In the genomic region with DNA sequence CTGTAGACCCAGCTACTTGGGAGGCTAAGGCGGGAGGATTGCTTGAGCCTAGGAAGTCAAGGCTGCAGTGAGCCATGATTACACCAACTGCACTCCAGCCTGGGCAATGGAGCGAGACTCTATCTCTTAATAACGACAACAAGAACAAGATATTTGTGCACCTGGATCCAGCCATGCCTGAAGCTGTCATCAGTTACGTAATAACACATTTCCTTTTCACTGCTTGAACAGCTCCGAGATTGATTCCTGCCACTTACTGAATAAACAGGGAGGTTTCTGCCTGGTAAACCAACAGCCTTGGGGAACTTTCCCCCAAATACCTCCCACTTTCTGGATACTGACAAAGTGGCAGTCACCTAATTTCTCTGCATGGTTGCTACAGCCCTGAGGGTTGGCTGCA, we compare ENCODE assay signal across 15 cellular contexts. TPM values are rescaled to one million over a fixed set of nuclear protein-coding genes. Genes with fewer than 3 reads are reported as not detected.
A peak's percentile ranks its signal among the peaks of the same experiment; 100 is the strongest.
DNase-seq lines count a peak whose midpoint lies in the region; TF ChIP-seq lines count a peak whose summit lies in the region.
"Had no signal": no experiment of that assay in that cellular context is flagged by ENCODE, and none has a peak within 500 bp of the region (broad histone marks: within the 10 kb centered on the region; RNA-seq: fewer than 3 reads in every experiment).

No MANE protein-coding gene starts in this region.

- H3K4me1 Mint-ChIP-seq in glutamatergic neuron (ENCODE audit: low read depth, unreplicated experiment): no peaks in the 10 kb centered on the region
- H3K4me1 Mint-ChIP-seq in activated CD4-positive, alpha-beta T cell treated with anti-CD3 and anti-CD28 coated beads, Interleukin-2, amount 10 ng/mL, durations not matched to agents 24 days and 14 days: peaks cover 5% of the 10 kb centered on the region

- intact Hi-C loops in activated CD4-positive, alpha-beta T cell treated with anti-CD3 and anti-CD28 coated beads, Interleukin-2, amount 10 ng/mL, durations not matched to agents 24 days and 14 days (cut with micrococcal nuclease): no loop called here

- H3K36me3 Mint-ChIP-seq in glutamatergic neuron (ENCODE audit: unreplicated experiment): peaks cover 4% of the 10 kb centered on the region
- no peaks in the 10 kb centered on the region for H3K36me3 Mint-ChIP-seq in activated CD4-positive, alpha-beta T cell treated with anti-CD3 and anti-CD28 coated beads, Interleukin-2, amount 10 ng/mL, durations not matched to agents 24 days and 14 days (ENCODE audit: low read depth)
- H3K36me3 Mint-ChIP-seq: activated naive CD4-positive, alpha-beta T cell treated with anti-CD3 and anti-CD28 coated beads, Interleukin-2, amount 10 ng/mL, durations not matched to agents 7 days and 5 days had no signal

- H3K27ac ChIP-seq in skeletal muscle tissue (ENCODE audit: low read depth, low read length): peak overlapping the region; percentile 68
- H3K27ac ChIP-seq: SK-N-MC had no signal

- 0 out of 2 replicates have a peak, but pooled peaks have one; percentile 34 for TF ChIP-seq POLR2A in Raji (IDR thresholded peaks at IDR 0.05; ENCODE audit: insufficient read depth, low read depth, low read length)

- H3K4me3 ChIP-seq in GM12865 (ENCODE audit: low read depth, low read length) (no peak overlapping the region), skeletal muscle tissue (ENCODE audit: low read length in 3 of 3) (no peak overlapping the region)
- H3K4me3 ChIP-seq: SK-N-MC, testis had no signal

- H3K27me3 ChIP-seq in skeletal muscle tissue (ENCODE audit: control insufficient read depth in 3 of 3, insufficient read depth in 3 of 3, low read length in 3 of 3): no peaks in the 10 kb centered on the region
- H3K27me3 ChIP-seq: BE2C, testis had no signal

- DNase-seq in GM12865 (ENCODE audit: low read depth): peak; percentile 66
- no peak for DNase-seq in glutamatergic neuron
- DNase-seq in NCI-H2029 treated with DMSO at 0.1 percent for 48 hours (lab: John Stamatoyannopoulos, UW): no peak
- DNase-seq in C1 segment of cervical spinal cord (lab: John Stamatoyannopoulos, UW): no peak
- no peak for DNase-seq in activated CD4-positive, alpha-beta T cell treated with anti-CD3 and anti-CD28 coated beads, Interleukin-2, amount 10 ng/mL, durations not matched to agents 24 days and 14 days
- DNase-seq in activated CD8-positive, alpha-beta memory T cell treated with anti-CD3 and anti-CD28 coated beads for 24 hours: no peak
- DNase-seq: activated naive CD4-positive, alpha-beta T cell treated with anti-CD3 and anti-CD28 coated beads, Interleukin-2, amount 10 ng/mL, durations not matched to agents 7 days and 5 days; caudate nucleus; DND-41; NCI-H2171 treated with DMSO at 0.1 percent for 48 hours had no signal

- H3K4me1 ChIP-seq in skeletal muscle tissue (ENCODE audit: control insufficient read depth in 3 of 3, insufficient read depth in 3 of 3, low read length in 3 of 3): peaks cover 37 to 41% (median 41%) of the 10 kb centered on the region in 3 donors
- H3K4me1 ChIP-seq: BE2C had no signal

- H3K27ac Mint-ChIP-seq in glutamatergic neuron (ENCODE audit: unreplicated experiment): peak overlapping the region; percentile 55
- H3K27ac Mint-ChIP-seq in activated CD4-positive, alpha-beta T cell treated with anti-CD3 and anti-CD28 coated beads, Interleukin-2, amount 10 ng/mL, durations not matched to agents 24 days and 14 days: no peak overlapping the region
- H3K27ac Mint-ChIP-seq: activated naive CD4-positive, alpha-beta T cell treated with anti-CD3 and anti-CD28 coated beads, Interleukin-2, amount 10 ng/mL, durations not matched to agents 7 days and 5 days had no signal

- no peak overlapping the region for H3K9ac ChIP-seq in skeletal muscle tissue (ENCODE audit: low read depth in 1 of 3, low read length in 3 of 3)

- H3K9me3 ChIP-seq in skeletal muscle tissue (ENCODE audit: control insufficient read depth in 3 of 3, low read length in 3 of 3): peaks cover 0 to 3% (median 0%) of the 10 kb centered on the region in 3 donors
- H3K9me3 ChIP-seq: BE2C, testis had no signal

- H3K36me3 ChIP-seq in skeletal muscle tissue (ENCODE audit: control insufficient read depth in 3 of 3, insufficient read depth in 3 of 3, low read length in 3 of 3): peaks cover 18 to 32% (median 23%) of the 10 kb centered on the region in 3 donors

- H3K27me3 Mint-ChIP-seq in glutamatergic neuron (ENCODE audit: unreplicated experiment): no peaks in the 10 kb centered on the region
- H3K27me3 Mint-ChIP-seq in activated CD4-positive, alpha-beta T cell treated with anti-CD3 and anti-CD28 coated beads, Interleukin-2, amount 10 ng/mL, durations not matched to agents 24 days and 14 days: peaks cover 9% of the 10 kb centered on the region

- peaks cover 3% of the 10 kb centered on the region for H3K9me3 Mint-ChIP-seq in glutamatergic neuron (ENCODE audit: unreplicated experiment)
- H3K9me3 Mint-ChIP-seq in activated CD4-positive, alpha-beta T cell treated with anti-CD3 and anti-CD28 coated beads, Interleukin-2, amount 10 ng/mL, durations not matched to agents 24 days and 14 days: no peaks in the 10 kb centered on the region
- H3K9me3 Mint-ChIP-seq: activated naive CD4-positive, alpha-beta T cell treated with anti-CD3 and anti-CD28 coated beads, Interleukin-2, amount 10 ng/mL, durations not matched to agents 7 days and 5 days had no signal

- no peak for TF ChIP-seq CTCF in GM12865 (IDR thresholded peaks at IDR 0.05; ENCODE audit: insufficient read depth, low read depth, low read length, missing control alignments)
- no peak for TF ChIP-seq CTCF in glutamatergic neuron (IDR thresholded peaks at IDR 0.05; ENCODE audit: partially characterized antibody, unreplicated experiment)

- no peak overlapping the region for H3K4me3 Mint-ChIP-seq in glutamatergic neuron (ENCODE audit: unreplicated experiment)
- no peak overlapping the region for H3K4me3 Mint-ChIP-seq in activated CD4-positive, alpha-beta T cell treated with anti-CD3 and anti-CD28 coated beads, Interleukin-2, amount 10 ng/mL, durations not matched to agents 24 days and 14 days
- H3K4me3 Mint-ChIP-seq: activated naive CD4-positive, alpha-beta T cell treated with anti-CD3 and anti-CD28 coated beads, Interleukin-2, amount 10 ng/mL, durations not matched to agents 7 days and 5 days had no signal

RNA-seq across cellular contexts. Expression of gene KANK2, which starts 5.4 kb away (rescaled TPM):
- total RNA-seq in glutamatergic neuron (ENCODE audit: unreplicated experiment) (23.0 TPM), skeletal muscle tissue (53.2 TPM)
- 3.0 and 3.3 TPM in 2 replicates for total RNA-seq in activated CD4-positive, alpha-beta T cell treated with anti-CD3 and anti-CD28 coated beads, Interleukin-2, amount 10 ng/mL, durations not matched to agents 24 days and 14 days

RNA-seq across cellular contexts. Expression of gene SPC24, which starts 36.4 kb away (rescaled TPM):
- total RNA-seq in glutamatergic neuron (ENCODE audit: unreplicated experiment) (3.8 TPM), skeletal muscle tissue (12.0 TPM)
- 33.1 and 33.8 TPM in 2 replicates for total RNA-seq in activated CD4-positive, alpha-beta T cell treated with anti-CD3 and anti-CD28 coated beads, Interleukin-2, amount 10 ng/mL, durations not matched to agents 24 days and 14 days

RNA-seq across cellular contexts. Expression of gene ANGPTL8, which starts 47.5 kb away (rescaled TPM):
- not detected for total RNA-seq in glutamatergic neuron (ENCODE audit: unreplicated experiment)
- total RNA-seq in skeletal muscle tissue: 3.1 TPM
- not detected in 2 replicates for total RNA-seq in activated CD4-positive, alpha-beta T cell treated with anti-CD3 and anti-CD28 coated beads, Interleukin-2, amount 10 ng/mL, durations not matched to agents 24 days and 14 days
- total RNA-seq: testis had no signal
